In the genomic region with DNA sequence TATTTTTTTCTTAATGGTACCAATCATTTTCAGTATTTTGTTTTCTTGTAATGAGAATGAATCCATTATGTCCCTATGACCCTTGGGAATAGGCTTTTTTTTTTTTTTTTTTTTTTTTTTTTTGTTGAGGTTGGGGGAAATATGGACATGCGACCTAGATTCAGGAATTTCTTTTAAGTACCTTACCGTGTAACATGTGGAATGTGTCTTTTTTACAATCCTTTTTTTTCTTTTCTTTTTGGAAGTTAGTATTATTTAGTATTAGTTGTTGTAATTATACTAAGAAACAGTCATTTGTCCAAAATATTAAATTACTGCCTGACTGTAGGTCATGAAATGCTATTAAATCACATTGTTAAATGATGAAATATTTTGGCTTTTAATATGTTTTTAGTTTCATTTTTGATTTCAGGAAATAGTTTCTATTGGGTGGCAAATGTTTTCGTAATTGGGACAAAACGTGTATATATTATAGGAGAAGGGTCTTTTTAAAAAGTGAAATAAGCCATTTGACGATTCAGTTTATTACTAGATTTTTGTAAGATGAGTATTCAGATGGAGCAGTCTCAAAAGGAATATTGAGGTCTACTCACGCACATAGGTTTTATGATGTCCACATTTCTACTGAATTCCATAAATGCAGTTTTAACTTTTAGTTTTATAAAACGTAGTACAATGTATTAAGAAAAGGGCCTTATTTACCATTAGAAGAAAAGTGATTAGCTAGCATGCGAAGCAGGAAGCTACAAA, we compare ENCODE assay signal across 1 cellular context.
TF ChIP-seq lines count a peak whose summit lies in the region.

No MANE protein-coding gene starts in this region.

TF ChIP-seq in K562, 482 proteins besides CTCF, POLR2A, EP300 and RAD21 (continued from another document):
- TF ChIP-seq, protein P1, sequence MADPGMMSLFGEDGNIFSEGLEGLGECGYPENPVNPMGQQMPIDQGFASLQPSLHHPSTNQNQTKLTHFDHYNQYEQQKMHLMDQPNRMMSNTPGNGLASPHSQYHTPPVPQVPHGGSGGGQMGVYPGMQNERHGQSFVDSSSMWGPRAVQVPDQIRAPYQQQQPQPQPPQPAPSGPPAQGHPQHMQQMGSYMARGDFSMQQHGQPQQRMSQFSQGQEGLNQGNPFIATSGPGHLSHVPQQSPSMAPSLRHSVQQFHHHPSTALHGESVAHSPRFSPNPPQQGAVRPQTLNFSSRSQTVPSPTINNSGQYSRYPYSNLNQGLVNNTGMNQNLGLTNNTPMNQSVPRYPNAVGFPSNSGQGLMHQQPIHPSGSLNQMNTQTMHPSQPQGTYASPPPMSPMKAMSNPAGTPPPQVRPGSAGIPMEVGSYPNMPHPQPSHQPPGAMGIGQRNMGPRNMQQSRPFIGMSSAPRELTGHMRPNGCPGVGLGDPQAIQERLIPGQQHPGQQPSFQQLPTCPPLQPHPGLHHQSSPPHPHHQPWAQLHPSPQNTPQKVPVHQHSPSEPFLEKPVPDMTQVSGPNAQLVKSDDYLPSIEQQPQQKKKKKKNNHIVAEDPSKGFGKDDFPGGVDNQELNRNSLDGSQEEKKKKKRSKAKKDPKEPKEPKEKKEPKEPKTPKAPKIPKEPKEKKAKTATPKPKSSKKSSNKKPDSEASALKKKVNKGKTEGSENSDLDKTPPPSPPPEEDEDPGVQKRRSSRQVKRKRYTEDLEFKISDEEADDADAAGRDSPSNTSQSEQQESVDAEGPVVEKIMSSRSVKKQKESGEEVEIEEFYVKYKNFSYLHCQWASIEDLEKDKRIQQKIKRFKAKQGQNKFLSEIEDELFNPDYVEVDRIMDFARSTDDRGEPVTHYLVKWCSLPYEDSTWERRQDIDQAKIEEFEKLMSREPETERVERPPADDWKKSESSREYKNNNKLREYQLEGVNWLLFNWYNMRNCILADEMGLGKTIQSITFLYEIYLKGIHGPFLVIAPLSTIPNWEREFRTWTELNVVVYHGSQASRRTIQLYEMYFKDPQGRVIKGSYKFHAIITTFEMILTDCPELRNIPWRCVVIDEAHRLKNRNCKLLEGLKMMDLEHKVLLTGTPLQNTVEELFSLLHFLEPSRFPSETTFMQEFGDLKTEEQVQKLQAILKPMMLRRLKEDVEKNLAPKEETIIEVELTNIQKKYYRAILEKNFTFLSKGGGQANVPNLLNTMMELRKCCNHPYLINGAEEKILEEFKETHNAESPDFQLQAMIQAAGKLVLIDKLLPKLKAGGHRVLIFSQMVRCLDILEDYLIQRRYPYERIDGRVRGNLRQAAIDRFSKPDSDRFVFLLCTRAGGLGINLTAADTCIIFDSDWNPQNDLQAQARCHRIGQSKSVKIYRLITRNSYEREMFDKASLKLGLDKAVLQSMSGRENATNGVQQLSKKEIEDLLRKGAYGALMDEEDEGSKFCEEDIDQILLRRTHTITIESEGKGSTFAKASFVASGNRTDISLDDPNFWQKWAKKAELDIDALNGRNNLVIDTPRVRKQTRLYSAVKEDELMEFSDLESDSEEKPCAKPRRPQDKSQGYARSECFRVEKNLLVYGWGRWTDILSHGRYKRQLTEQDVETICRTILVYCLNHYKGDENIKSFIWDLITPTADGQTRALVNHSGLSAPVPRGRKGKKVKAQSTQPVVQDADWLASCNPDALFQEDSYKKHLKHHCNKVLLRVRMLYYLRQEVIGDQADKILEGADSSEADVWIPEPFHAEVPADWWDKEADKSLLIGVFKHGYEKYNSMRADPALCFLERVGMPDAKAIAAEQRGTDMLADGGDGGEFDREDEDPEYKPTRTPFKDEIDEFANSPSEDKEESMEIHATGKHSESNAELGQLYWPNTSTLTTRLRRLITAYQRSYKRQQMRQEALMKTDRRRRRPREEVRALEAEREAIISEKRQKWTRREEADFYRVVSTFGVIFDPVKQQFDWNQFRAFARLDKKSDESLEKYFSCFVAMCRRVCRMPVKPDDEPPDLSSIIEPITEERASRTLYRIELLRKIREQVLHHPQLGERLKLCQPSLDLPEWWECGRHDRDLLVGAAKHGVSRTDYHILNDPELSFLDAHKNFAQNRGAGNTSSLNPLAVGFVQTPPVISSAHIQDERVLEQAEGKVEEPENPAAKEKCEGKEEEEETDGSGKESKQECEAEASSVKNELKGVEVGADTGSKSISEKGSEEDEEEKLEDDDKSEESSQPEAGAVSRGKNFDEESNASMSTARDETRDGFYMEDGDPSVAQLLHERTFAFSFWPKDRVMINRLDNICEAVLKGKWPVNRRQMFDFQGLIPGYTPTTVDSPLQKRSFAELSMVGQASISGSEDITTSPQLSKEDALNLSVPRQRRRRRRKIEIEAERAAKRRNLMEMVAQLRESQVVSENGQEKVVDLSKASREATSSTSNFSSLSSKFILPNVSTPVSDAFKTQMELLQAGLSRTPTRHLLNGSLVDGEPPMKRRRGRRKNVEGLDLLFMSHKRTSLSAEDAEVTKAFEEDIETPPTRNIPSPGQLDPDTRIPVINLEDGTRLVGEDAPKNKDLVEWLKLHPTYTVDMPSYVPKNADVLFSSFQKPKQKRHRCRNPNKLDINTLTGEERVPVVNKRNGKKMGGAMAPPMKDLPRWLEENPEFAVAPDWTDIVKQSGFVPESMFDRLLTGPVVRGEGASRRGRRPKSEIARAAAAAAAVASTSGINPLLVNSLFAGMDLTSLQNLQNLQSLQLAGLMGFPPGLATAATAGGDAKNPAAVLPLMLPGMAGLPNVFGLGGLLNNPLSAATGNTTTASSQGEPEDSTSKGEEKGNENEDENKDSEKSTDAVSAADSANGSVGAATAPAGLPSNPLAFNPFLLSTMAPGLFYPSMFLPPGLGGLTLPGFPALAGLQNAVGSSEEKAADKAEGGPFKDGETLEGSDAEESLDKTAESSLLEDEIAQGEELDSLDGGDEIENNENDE (IDR thresholded peaks at IDR 0.05; ENCODE audit: low read depth, low read length), result no peak
- TF ChIP-seq JUNB (CRISPR knock-in tag; conservative IDR thresholded peaks at IDR 0.05) (no peak), ZNF707 (CRISPR knock-in tag; conservative IDR thresholded peaks at IDR 0.05) (no peak), PURB (CRISPR knock-in tag; IDR thresholded peaks at IDR 0.05; ENCODE audit: low read depth) (no peak), CBFA2T3 (IDR thresholded peaks at IDR 0.05) (no peak), ZNF217 (CRISPR knock-in tag; IDR thresholded peaks at IDR 0.05) (no peak), LARP7 (IDR thresholded peaks at IDR 0.05) (peak; percentile 84), EP400 (IDR thresholded peaks at IDR 0.05) (0 out of 2 replicates have a peak, but pooled peaks have one; percentile 15), CEBPG (CRISPR knock-in tag; IDR thresholded peaks at IDR 0.05) (no peak), CEBPG (tag; conservative IDR thresholded peaks at IDR 0.05 in 1 of 2, IDR thresholded peaks at IDR 0.05 in 1 of 2) (peak in 1 of 2 experiments; percentile 67; a peak in 3 of 4 replicates), RBBP5 (IDR thresholded peaks at IDR 0.05; ENCODE audit: borderline replicate concordance, insufficient read depth, low read length, poor library complexity, severe bottlenecking) (peak; percentile 32), ELF1 (tag; IDR thresholded peaks at IDR 0.05) (peak; percentile 48), LCOR (CRISPR knock-in tag; IDR thresholded peaks at IDR 0.05) (no peak), SRSF9 (IDR thresholded peaks at IDR 0.05; ENCODE audit: borderline replicate concordance, low read depth, low read length) (no peak), CHD2 (IDR thresholded peaks at IDR 0.05; ENCODE audit: low read depth, low read length) (no peak)
- TF ChIP-seq, protein P2, sequence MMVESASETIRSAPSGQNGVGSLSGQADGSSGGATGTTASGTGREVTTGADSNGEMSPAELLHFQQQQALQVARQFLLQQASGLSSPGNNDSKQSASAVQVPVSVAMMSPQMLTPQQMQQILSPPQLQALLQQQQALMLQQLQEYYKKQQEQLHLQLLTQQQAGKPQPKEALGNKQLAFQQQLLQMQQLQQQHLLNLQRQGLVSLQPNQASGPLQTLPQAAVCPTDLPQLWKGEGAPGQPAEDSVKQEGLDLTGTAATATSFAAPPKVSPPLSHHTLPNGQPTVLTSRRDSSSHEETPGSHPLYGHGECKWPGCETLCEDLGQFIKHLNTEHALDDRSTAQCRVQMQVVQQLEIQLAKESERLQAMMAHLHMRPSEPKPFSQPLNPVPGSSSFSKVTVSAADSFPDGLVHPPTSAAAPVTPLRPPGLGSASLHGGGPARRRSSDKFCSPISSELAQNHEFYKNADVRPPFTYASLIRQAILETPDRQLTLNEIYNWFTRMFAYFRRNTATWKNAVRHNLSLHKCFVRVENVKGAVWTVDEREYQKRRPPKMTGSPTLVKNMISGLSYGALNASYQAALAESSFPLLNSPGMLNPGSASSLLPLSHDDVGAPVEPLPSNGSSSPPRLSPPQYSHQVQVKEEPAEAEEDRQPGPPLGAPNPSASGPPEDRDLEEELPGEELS (CRISPR knock-in tag; IDR thresholded peaks at IDR 0.05; ENCODE audit: borderline replicate concordance), result no peak
- TF ChIP-seq, protein P3, sequence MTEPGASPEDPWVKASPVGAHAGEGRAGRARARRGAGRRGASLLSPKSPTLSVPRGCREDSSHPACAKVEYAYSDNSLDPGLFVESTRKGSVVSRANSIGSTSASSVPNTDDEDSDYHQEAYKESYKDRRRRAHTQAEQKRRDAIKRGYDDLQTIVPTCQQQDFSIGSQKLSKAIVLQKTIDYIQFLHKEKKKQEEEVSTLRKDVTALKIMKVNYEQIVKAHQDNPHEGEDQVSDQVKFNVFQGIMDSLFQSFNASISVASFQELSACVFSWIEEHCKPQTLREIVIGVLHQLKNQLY (CRISPR knock-in tag; conservative IDR thresholded peaks at IDR 0.05), result no peak
- TF ChIP-seq, protein P4, sequence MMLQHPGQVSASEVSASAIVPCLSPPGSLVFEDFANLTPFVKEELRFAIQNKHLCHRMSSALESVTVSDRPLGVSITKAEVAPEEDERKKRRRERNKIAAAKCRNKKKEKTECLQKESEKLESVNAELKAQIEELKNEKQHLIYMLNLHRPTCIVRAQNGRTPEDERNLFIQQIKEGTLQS (IDR thresholded peaks at IDR 0.05), result peak; percentile 44; the same call in 1 of the 2 replicates
- TF ChIP-seq, protein P4 (CRISPR knock-in tag; conservative IDR thresholded peaks at IDR 0.05), result no peak
